8 cellular contexts compared by ENCODE assay signal in the genomic region with DNA sequence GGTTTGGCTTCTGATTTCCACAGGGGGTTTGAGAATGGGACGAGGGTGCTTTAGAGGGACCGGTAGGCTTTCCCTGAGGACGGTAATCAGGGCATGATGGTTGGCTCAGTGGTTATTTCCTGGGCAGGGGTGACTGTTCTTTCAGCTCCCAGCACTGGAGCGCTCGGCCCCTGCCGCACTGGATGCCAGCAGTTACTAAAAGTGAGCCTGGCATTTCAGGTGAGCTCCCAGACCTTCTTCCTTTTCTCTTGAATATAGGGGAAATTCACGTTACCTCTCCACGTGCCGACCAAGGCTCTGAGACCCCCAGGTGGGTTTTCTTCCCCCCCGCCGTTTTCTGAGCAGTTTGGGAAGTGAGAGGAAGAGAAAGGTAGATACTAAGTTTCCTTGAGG. TPM values are rescaled to one million over a fixed set of nuclear protein-coding genes. Genes with fewer than 3 reads are reported as not detected.
A peak's percentile ranks its signal among the peaks of the same experiment; 100 is the strongest.
DNase-seq lines count a peak whose midpoint lies in the region; ATAC-seq and TF ChIP-seq lines count a peak whose summit lies in the region.

No MANE protein-coding gene starts in this region.

- peak overlapping the region; percentile 83 to 96 (median 84) for H3K9ac ChIP-seq in skeletal muscle tissue (ENCODE audit: low read depth in 1 of 3, low read length in 3 of 3)

- peak overlapping the region; percentile 87 for H3K4me3 ChIP-seq in WI38 (ENCODE audit: low read depth, low read length)
- peak overlapping the region; percentile 95 to 97 for H3K4me3 ChIP-seq in gastroesophageal sphincter
- peak overlapping the region; percentile 76 to 85 (median 82) for H3K4me3 ChIP-seq in skeletal muscle tissue (ENCODE audit: low read length in 3 of 3)

- WGBS in gastroesophageal sphincter (ENCODE audit: low coverage in 1 of 2), 2 donors = 0% methylated on average over 3 of the region's 11 CpGs; no CpG with 5 or more reads in 1 of the 2 donors

- no peak for TF ChIP-seq CTCF in WI38 (IDR thresholded peaks at IDR 0.05; ENCODE audit: low read depth, low read length)
- no peak for TF ChIP-seq CTCF in gastroesophageal sphincter (IDR thresholded peaks at IDR 0.05)

- H3K27me3 ChIP-seq in gastroesophageal sphincter (no peaks in the 10 kb centered on the region), skeletal muscle tissue (ENCODE audit: control insufficient read depth in 3 of 3, insufficient read depth in 3 of 3, low read length in 3 of 3) (no peaks in the 10 kb centered on the region)

- TF ChIP-seq EP300 in gastroesophageal sphincter (IDR thresholded peaks at IDR 0.05) = no peak

- peak; percentile 1 for ATAC-seq in GM21390 (IDR thresholded peaks at IDR 0.05; ENCODE audit: unreplicated experiment)
- ATAC-seq in gastroesophageal sphincter = no peak
- ATAC-seq in GM21825 (IDR thresholded peaks at IDR 0.05; ENCODE audit: unreplicated experiment) = no peak
- no peak for ATAC-seq in GM18867 (IDR thresholded peaks at IDR 0.05; ENCODE audit: unreplicated experiment)

- TF ChIP-seq POLR2A in gastroesophageal sphincter (IDR thresholded peaks at IDR 0.05) = no peak

- H3K4me1 ChIP-seq in gastroesophageal sphincter (peaks cover 0 to 73% (median 22%) of the 10 kb centered on the region in 3 donors), skeletal muscle tissue (ENCODE audit: control insufficient read depth in 3 of 3, insufficient read depth in 3 of 3, low read length in 3 of 3) (peaks cover 33 to 69% (median 35%) of the 10 kb centered on the region in 3 donors)

- DNase-seq in NCI-H345 (lab: John Stamatoyannopoulos, UW) = no peak
- no peak for DNase-seq in stimulated activated CD4-positive, alpha-beta T cell treated with anti-CD3 and anti-CD28 coated beads, Interleukin-4, amount 100 ng/mL, for 24 hours

- H3K27ac ChIP-seq in gastroesophageal sphincter (peak overlapping the region; percentile 91 to 94 (median 94)), skeletal muscle tissue (ENCODE audit: low read depth, low read length) (peak overlapping the region; percentile 82)

- H3K36me3 ChIP-seq in gastroesophageal sphincter = peaks cover 0 to 30% of the 10 kb centered on the region in 2 donors
- H3K36me3 ChIP-seq in skeletal muscle tissue (ENCODE audit: control insufficient read depth in 3 of 3, insufficient read depth in 3 of 3, low read length in 3 of 3) = peaks cover 7 to 28% (median 26%) of the 10 kb centered on the region in 3 donors

- H3K9me3 ChIP-seq in gastroesophageal sphincter (no peaks in the 10 kb centered on the region), skeletal muscle tissue (ENCODE audit: control insufficient read depth in 3 of 3, low read length in 3 of 3) (no peaks in the 10 kb centered on the region)

RNA-seq across cellular contexts. Expression of a gene that starts 1.0 kb away (rescaled TPM):
- total RNA-seq in gastroesophageal sphincter (10 to 100 TPM; 43.9 to 67.5 (median 51.4) TPM), skeletal muscle tissue (22.4 TPM)

RNA-seq across cellular contexts. Expression of a gene that starts 34.8 kb away (rescaled TPM):
- total RNA-seq in gastroesophageal sphincter (under 1 TPM in 2 of 4 donors, not detected in 2; 0.12 to 0.13 TPM), skeletal muscle tissue (not detected)
